1 cellular context compared by ENCODE assay signal in the genomic region with DNA sequence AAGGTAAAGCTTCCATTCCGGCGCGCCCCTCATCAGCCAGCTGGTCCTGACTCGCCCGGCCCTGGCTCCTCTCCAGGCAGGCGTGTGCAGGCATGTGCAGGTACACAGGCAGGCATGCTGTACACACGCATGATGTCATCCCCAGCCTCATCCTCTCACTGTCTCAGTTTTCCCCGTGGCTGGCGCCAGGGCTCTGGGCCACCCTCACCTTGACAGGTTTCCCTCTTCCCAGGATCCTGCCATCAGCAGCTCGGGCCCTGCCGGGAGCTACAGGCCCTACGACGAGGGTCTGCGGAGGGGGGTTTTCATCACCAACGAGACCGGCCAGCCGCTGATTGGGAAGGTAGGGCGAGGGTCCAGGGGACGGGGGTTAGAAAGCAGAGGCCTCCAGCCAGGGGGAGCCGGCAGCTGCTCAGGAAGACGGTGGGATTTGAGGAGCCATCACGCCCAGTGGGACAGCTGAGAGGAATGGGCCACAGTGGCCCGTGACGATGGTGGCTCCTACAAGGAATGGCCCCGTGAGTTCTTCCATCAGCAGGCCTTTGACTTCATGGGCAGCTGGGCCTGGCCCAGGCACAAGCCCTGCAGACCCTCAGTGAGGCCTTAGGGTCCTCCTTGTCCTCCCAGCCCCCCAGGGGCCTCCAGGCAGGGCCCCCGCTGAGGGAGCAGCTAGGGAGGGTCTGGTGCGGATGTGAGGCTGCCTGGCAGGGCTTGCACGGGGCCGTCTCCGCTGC.
TF ChIP-seq lines count a peak whose summit lies in the region.

No MANE protein-coding gene starts in this region.

TF ChIP-seq in HepG2, 621 proteins besides CTCF, POLR2A, EP300 and RAD21:
- TF ChIP-seq ATF7 (IDR thresholded peaks at IDR 0.05) (peak; percentile 77), ATF7 (CRISPR knock-in tag; IDR thresholded peaks at IDR 0.05) (no peak), PRMT3 (CRISPR knock-in tag; IDR thresholded peaks at IDR 0.05; ENCODE audit: borderline replicate concordance, low read depth) (no peak), AGO2 (optimal IDR thresholded peaks at IDR 0.05; ENCODE audit: low read depth, low read length) (peak; percentile 61), RBFOX2 (IDR thresholded peaks at IDR 0.05; ENCODE audit: low read depth, low read length) (0 out of 2 replicates have a peak, but pooled peaks have one; percentile 37)
